19 cellular contexts compared by ENCODE assay signal in genomic region chr1:1451696-1452364, GRCh38. TPM values are rescaled to one million over a fixed set of nuclear protein-coding genes. Genes with fewer than 3 reads are reported as not detected.
"Had no signal": no experiment of that assay in that cellular context is flagged by ENCODE, and none has a peak within 500 bp of the region (broad histone marks: within the 10 kb centered on the region; RNA-seq: fewer than 3 reads in every experiment).

No MANE protein-coding gene starts in this region.

- DNase-seq: effector CD4-positive, alpha-beta T cell; kidney; natural killer cell; stimulated activated CD4-positive, alpha-beta T cell treated with anti-CD3 and anti-CD28 coated beads, Interleukin-12 subunit alpha, Interleukin-12 subunit beta, amount 100 ng/mL, for 4 hours; stimulated activated CD4-positive, alpha-beta T cell treated with anti-CD3 and anti-CD28 coated beads, Interleukin-1b, Interleukin-23, amount 100 ng/mL, for 48 hours; stimulated activated CD4-positive, alpha-beta T cell treated with anti-CD3 and anti-CD28 coated beads, Interleukin-4, amount 100 ng/mL, for 1 hour; stimulated activated CD8-positive, alpha-beta memory T cell treated with anti-CD3 and anti-CD28 coated beads, Interleukin-4, amount 100 ng/mL, for 48 hours; stimulated activated naive CD4-positive, alpha-beta T cell treated with Interleukin-2 at 50 U/mL for 16 hours; stomach; thyroid gland; trophoblast cell had no signal

- H3K4me2 ChIP-seq: smooth muscle cell had no signal

- H3K27ac ChIP-seq: dorsolateral prefrontal cortex, neutrophil, parathyroid adenoma, stomach, thyroid gland, vagina had no signal

- H3K4me3 ChIP-seq: dorsolateral prefrontal cortex, lung, smooth muscle cell, stomach, thyroid gland, vagina had no signal

- H3K79me2 ChIP-seq: parathyroid adenoma had no signal

- H2AFZ ChIP-seq: parathyroid adenoma had no signal

- H3K9me3 ChIP-seq: neutrophil, stomach, thyroid gland, vagina had no signal

- H3K4me1 ChIP-seq: parathyroid adenoma, stomach, thyroid gland, vagina had no signal

- H3K36me3 ChIP-seq: neutrophil, stomach, thyroid gland, vagina had no signal

- H3K27me3 ChIP-seq: dorsolateral prefrontal cortex, neutrophil, stomach, thyroid gland, vagina had no signal

RNA-seq across cellular contexts. Expression of gene ATAD3C, which starts 2.3 kb away (rescaled TPM):
- total RNA-seq: frontal cortex, vagina had no signal

RNA-seq across cellular contexts. Expression of gene VWA1, which starts 16.3 kb away (rescaled TPM):
- total RNA-seq: natural killer cell had no signal

RNA-seq across cellular contexts. Expression of gene ANKRD65, which starts 30.8 kb away (rescaled TPM):
- total RNA-seq: mononuclear cell, natural killer cell had no signal
